Comparison of ENCODE assay signal across 8 cellular contexts in genomic region chr14:90828642-90829487, GRCh38. TPM values are rescaled to one million over a fixed set of nuclear protein-coding genes. Genes with fewer than 3 reads are reported as not detected.
A peak's percentile ranks its signal among the peaks of the same experiment; 100 is the strongest.
DNase-seq lines count a peak whose midpoint lies in the region; ATAC-seq, FAIRE-seq and TF ChIP-seq lines count a peak whose summit lies in the region.

No MANE protein-coding gene starts in this region.

- peak overlapping the region; percentile 53 for H3K4me3 Mint-ChIP-seq in activated naive CD4-positive, alpha-beta T cell treated with anti-CD3 and anti-CD28 coated beads, Interleukin-2, amount 50 U/mL, for 24 hours

- no peaks in the 10 kb centered on the region for H3K27me3 Mint-ChIP-seq in activated naive CD4-positive, alpha-beta T cell treated with anti-CD3 and anti-CD28 coated beads, Interleukin-2, amount 50 U/mL, for 24 hours

- DNase-seq in kidney (peak; percentile 43), DMS 273 (lab: John Stamatoyannopoulos, UW; ENCODE audit: unreplicated experiment) (no peak), NCI-H526 (lab: John Stamatoyannopoulos, UW) (no peak)

- TF ChIP-seq CTCF in kidney (IDR thresholded peaks at IDR 0.05; ENCODE audit: borderline replicate concordance, extremely low read depth, insufficient read depth) = no peak

- ATAC-seq in GM19043 (IDR thresholded peaks at IDR 0.05; ENCODE audit: low read depth, unreplicated experiment) = peak; percentile 43
- peak; percentile 31 for ATAC-seq in HG03521 (IDR thresholded peaks at IDR 0.05; ENCODE audit: unreplicated experiment)
- no peak for ATAC-seq in HG02623 (IDR thresholded peaks at IDR 0.05; ENCODE audit: unreplicated experiment)

- no peaks in the 10 kb centered on the region for H3K9me3 Mint-ChIP-seq in activated naive CD4-positive, alpha-beta T cell treated with anti-CD3 and anti-CD28 coated beads, Interleukin-2, amount 50 U/mL, for 24 hours

- H3K36me3 Mint-ChIP-seq in activated naive CD4-positive, alpha-beta T cell treated with anti-CD3 and anti-CD28 coated beads, Interleukin-2, amount 50 U/mL, for 24 hours = no peaks in the 10 kb centered on the region

- H3K27me3 ChIP-seq in subcutaneous abdominal adipose tissue (ENCODE audit: control insufficient read depth in 5 of 5, insufficient read depth in 4 of 5, low read length in 5 of 5) = no peaks in the 10 kb centered on the region

- peak overlapping the region; percentile 23 for H3K27ac Mint-ChIP-seq in activated naive CD4-positive, alpha-beta T cell treated with anti-CD3 and anti-CD28 coated beads, Interleukin-2, amount 50 U/mL, for 24 hours

- H3K4me1 Mint-ChIP-seq in activated naive CD4-positive, alpha-beta T cell treated with anti-CD3 and anti-CD28 coated beads, Interleukin-2, amount 50 U/mL, for 24 hours = peaks cover 8% of the 10 kb centered on the region

- H3K4me3 ChIP-seq in kidney (ENCODE audit: low read length in 2 of 2) = peak overlapping the region; percentile 71 to 82
- peak overlapping the region; percentile 46 to 69 (median 58) for H3K4me3 ChIP-seq in subcutaneous abdominal adipose tissue (ENCODE audit: low read depth in 1 of 5, low read length in 5 of 5)

- H3K4me1 ChIP-seq in kidney (ENCODE audit: control insufficient read depth in 1 of 2, insufficient read depth in 1 of 2, low read depth in 1 of 2, low read length in 2 of 2) (peaks cover 6 to 8% of the 10 kb centered on the region in 2 donors), subcutaneous abdominal adipose tissue (ENCODE audit: control insufficient read depth in 5 of 5, insufficient read depth in 5 of 5, low read length in 5 of 5) (peaks cover 1 to 16% (median 13%) of the 10 kb centered on the region in 5 donors)

- peak overlapping the region; percentile 76 to 78 for H3K27ac ChIP-seq in kidney (ENCODE audit: low read depth in 2 of 2, low read length in 2 of 2)
- peak overlapping the region; percentile 57 for H3K27ac ChIP-seq in subcutaneous abdominal adipose tissue (ENCODE audit: low read depth, low read length)

- H3K9ac ChIP-seq in kidney (ENCODE audit: low read length in 2 of 2) = peak overlapping the region; percentile 74 to 91
- peak overlapping the region; percentile 26 to 75 (median 71) for H3K9ac ChIP-seq in subcutaneous abdominal adipose tissue (ENCODE audit: low read length in 5 of 5)

- peaks cover 0 to 4% of the 10 kb centered on the region in 2 donors for H3K9me3 ChIP-seq in kidney (ENCODE audit: control insufficient read depth in 1 of 2, low read length in 2 of 2)
- peaks cover 0 to 3% (median 2%) of the 10 kb centered on the region in 5 donors for H3K9me3 ChIP-seq in subcutaneous abdominal adipose tissue (ENCODE audit: control insufficient read depth in 5 of 5, low read length in 5 of 5)

- H3K36me3 ChIP-seq in kidney (ENCODE audit: control insufficient read depth in 1 of 2, insufficient read depth in 2 of 2, low read length in 2 of 2) (no peaks in the 10 kb centered on the region), subcutaneous abdominal adipose tissue (ENCODE audit: control insufficient read depth in 5 of 5, insufficient read depth in 5 of 5, low read length in 5 of 5) (no peaks in the 10 kb centered on the region)

- intact Hi-C loops in kidney (cut with DNase I) = no loop called here

- FAIRE-seq in kidney (lab: Jason Lieb, UNC) = no peak

RNA-seq across cellular contexts. Expression of gene TTC7B, which starts 12.6 kb away (rescaled TPM):
- total RNA-seq in kidney = 48.3 TPM
- 23.4 TPM for polyA plus RNA-seq in kidney (ENCODE audit: insufficient read depth, low read depth, low replicate concordance)
